In genomic region chr1:234533975-234534876, GRCh38 we compare ENCODE assay signal across 8 cellular contexts. TPM values are rescaled to one million over a fixed set of nuclear protein-coding genes. Genes with fewer than 3 reads are reported as not detected.
DNase-seq lines count a peak whose midpoint lies in the region; ATAC-seq and TF ChIP-seq lines count a peak whose summit lies in the region.

No MANE protein-coding gene starts in this region.

- peaks cover 3% of the 10 kb centered on the region for H3K27me3 Mint-ChIP-seq in HFFc6 (ENCODE audit: insufficient read depth)

- DNase-seq in HFFc6 (peak; percentile 96), anterior cingulate cortex (lab: John Stamatoyannopoulos, UW) (peak in 55 of 58 donors; percentile 24 to 95 (median 81)), hippocampal formation (lab: John Stamatoyannopoulos, UW) (peak; percentile 70 to 76), cerebellum (ENCODE audit: low spot score) (no peak)

- H3K9ac ChIP-seq in skeletal muscle tissue (ENCODE audit: low read depth in 1 of 3, low read length in 3 of 3) = peak overlapping the region; percentile 74 to 88 (median 79)

- no peaks in the 10 kb centered on the region for H3K9me3 ChIP-seq in skeletal muscle tissue (ENCODE audit: control insufficient read depth in 3 of 3, low read length in 3 of 3)

- H3K36me3 Mint-ChIP-seq in HFFc6 (ENCODE audit: low read depth) = no peaks in the 10 kb centered on the region

- ATAC-seq in GM18861 (IDR thresholded peaks at IDR 0.05; ENCODE audit: unreplicated experiment) = no peak
- no peak for ATAC-seq in GM21423 (IDR thresholded peaks at IDR 0.05; ENCODE audit: unreplicated experiment)
- ATAC-seq in HG02870 (IDR thresholded peaks at IDR 0.05; ENCODE audit: unreplicated experiment) = no peak

- peak overlapping the region in 2 of 3 donors; percentile 3 to 39 for H3K4me3 ChIP-seq in skeletal muscle tissue (ENCODE audit: low read length in 3 of 3)

- no peaks in the 10 kb centered on the region for H3K9me3 Mint-ChIP-seq in HFFc6

- peak overlapping the region; percentile 99 for H3K27ac Mint-ChIP-seq in HFFc6

- no peaks in the 10 kb centered on the region for H3K36me3 ChIP-seq in skeletal muscle tissue (ENCODE audit: control insufficient read depth in 3 of 3, insufficient read depth in 3 of 3, low read length in 3 of 3)

- no peak for TF ChIP-seq CTCF in HFFc6 (IDR thresholded peaks at IDR 0.05)

- H3K4me1 Mint-ChIP-seq in HFFc6 (ENCODE audit: low read depth) = peaks cover 49% of the 10 kb centered on the region

- peaks cover 95 to 96% (median 96%) of the 10 kb centered on the region in 3 donors for H3K4me1 ChIP-seq in skeletal muscle tissue (ENCODE audit: control insufficient read depth in 3 of 3, insufficient read depth in 3 of 3, low read length in 3 of 3)

- no peaks in the 10 kb centered on the region for H3K27me3 ChIP-seq in skeletal muscle tissue (ENCODE audit: control insufficient read depth in 3 of 3, insufficient read depth in 3 of 3, low read length in 3 of 3)

- peak overlapping the region; percentile 98 for H3K27ac ChIP-seq in skeletal muscle tissue (ENCODE audit: low read depth, low read length)

- peak overlapping the region; percentile 81 for H3K4me3 Mint-ChIP-seq in HFFc6

RNA-seq across cellular contexts. Expression of gene TARBP1, which starts 55.2 kb away (rescaled TPM):
- total RNA-seq in HFFc6 (2021; fragmentation: NEBNext Ultra II Directional; extraction: Animal tissue kit (Norgen Biotek cat#: 25700)) = 10 to 100 TPM in 4 of 6 experiments, 1 to 10 TPM in 2; 8.1 to 12.8 (median 11.0) TPM
- total RNA-seq in skeletal muscle tissue (36.5 TPM), cerebellum (88.7 TPM)
